ENCODE assay signal across 21 cellular contexts in the genomic region with DNA sequence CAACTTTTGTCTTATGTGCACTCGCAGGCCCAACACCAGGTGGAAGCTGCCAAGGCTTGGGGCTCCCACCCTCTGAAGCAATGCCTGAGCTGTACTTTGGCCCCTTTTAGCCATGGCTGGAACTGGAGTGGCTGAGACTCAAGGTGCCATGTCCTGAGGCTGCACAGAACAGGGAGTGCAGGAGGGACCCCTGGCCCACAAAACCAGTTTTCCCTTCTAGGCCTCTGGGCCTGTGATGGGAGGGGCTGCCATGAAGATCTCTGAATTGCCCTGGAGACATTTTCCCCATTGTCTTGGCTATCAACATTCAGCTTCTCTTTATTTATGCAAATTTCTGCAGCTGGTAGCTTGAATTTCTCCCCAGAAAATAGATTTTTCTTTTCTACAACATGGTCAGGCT. TPM values are rescaled to one million over a fixed set of nuclear protein-coding genes. Genes with fewer than 3 reads are reported as not detected.
A peak's percentile ranks its signal among the peaks of the same experiment; 100 is the strongest.
DNase-seq lines count a peak whose midpoint lies in the region; ATAC-seq lines count a peak whose summit lies in the region.
"Had no signal": no experiment of that assay in that cellular context is flagged by ENCODE, and none has a peak within 500 bp of the region (broad histone marks: within the 10 kb centered on the region; RNA-seq: fewer than 3 reads in every experiment).

No MANE protein-coding gene starts in this region.

- H3K4me3 ChIP-seq in SK-N-MC (no peak overlapping the region), neuronal stem cell (ENCODE audit: low read length in 2 of 2) (no peak overlapping the region)
- H3K4me3 ChIP-seq: GM12878, K562 had no signal

- H2AFZ ChIP-seq in neuronal stem cell (ENCODE audit: low read length) = no peak overlapping the region

- H3K79me1 ChIP-seq in neuronal stem cell (ENCODE audit: low read depth, low read length) = no peaks in the 10 kb centered on the region

- H3K36me3 ChIP-seq in SK-N-MC (ENCODE audit: insufficient read depth, low read length) = no peaks in the 10 kb centered on the region
- H3K36me3 ChIP-seq in neuronal stem cell (replicated peaks in 1 of 2; ENCODE audit: control insufficient read depth in 2 of 2, insufficient read depth in 2 of 2, low read length in 2 of 2) = no peaks in the 10 kb centered on the region

- H2AK5ac ChIP-seq in neuronal stem cell (ENCODE audit: low read depth, low read length) = no peak overlapping the region

- H3K27ac ChIP-seq in SK-N-MC (0 out of 2 replicates have a peak overlapping the region, but pooled peaks have one; percentile 32), neuronal stem cell (replicated peaks; ENCODE audit: low read length) (no peak overlapping the region)
- H3K27ac ChIP-seq: 22Rv1 had no signal

- H3K9ac ChIP-seq in SK-N-MC (ENCODE audit: insufficient read length) (no peak overlapping the region), neuronal stem cell (ENCODE audit: low read depth, low read length, poor library complexity) (no peak overlapping the region)

- ATAC-seq in HG03139 (IDR thresholded peaks at IDR 0.05; ENCODE audit: unreplicated experiment) (no peak), HG03095 (IDR thresholded peaks at IDR 0.05; ENCODE audit: unreplicated experiment) (no peak)
- ATAC-seq: GM12878, K562 had no signal

- H3K27me3 ChIP-seq in neuronal stem cell (ENCODE audit: control insufficient read depth in 3 of 3, insufficient read depth in 3 of 3, low read depth in 1 of 3, low read length in 3 of 3) = no peaks in the 10 kb centered on the region

- H2BK120ac ChIP-seq in neuronal stem cell (ENCODE audit: low read depth, low read length) = no peak overlapping the region

- no peak overlapping the region for H3K4ac ChIP-seq in neuronal stem cell (ENCODE audit: low read length)

- H2BK5ac ChIP-seq in neuronal stem cell (ENCODE audit: low read length) = no peak overlapping the region

- H3K4me2 ChIP-seq in neuronal stem cell (ENCODE audit: insufficient read depth, low read length, poor library complexity, severe bottlenecking) = no peak overlapping the region

- H3K18ac ChIP-seq in neuronal stem cell (ENCODE audit: low read length) = no peak overlapping the region

- H3K14ac ChIP-seq in neuronal stem cell (ENCODE audit: low read length) = no peak overlapping the region

- WGBS in neuronal stem cell (ENCODE audit: extremely low coverage in 2 of 2, insufficient read length in 2 of 2, insufficient replicate concordance in 1 of 2), 2 donors = no CpG with 5 or more reads among the region's 1 CpG

- no peak overlapping the region for H4K91ac ChIP-seq in neuronal stem cell (ENCODE audit: low read depth, low read length, poor library complexity)

- H3K4me1 ChIP-seq in neuronal stem cell (ENCODE audit: control insufficient read depth in 2 of 2, insufficient read depth in 1 of 2, low read depth in 1 of 2, low read length in 2 of 2) = peaks cover 0 to 8% of the 10 kb centered on the region in 2 donors

- H4K8ac ChIP-seq in neuronal stem cell (ENCODE audit: low read depth, low read length) = no peak overlapping the region

- H3K9me3 ChIP-seq in SK-N-MC (ENCODE audit: low read depth, low read length) = no peaks in the 10 kb centered on the region
- no peaks in the 10 kb centered on the region for H3K9me3 ChIP-seq in neuronal stem cell (replicated peaks in 1 of 2; ENCODE audit: control insufficient read depth in 2 of 2, insufficient read depth in 1 of 2, low read depth in 1 of 2, low read length in 2 of 2)

- no peak overlapping the region for H2BK12ac ChIP-seq in neuronal stem cell (ENCODE audit: low read length)

- DNase-seq in NCI-H526 (lab: John Stamatoyannopoulos, UW) = peak; percentile 32
- no peak for DNase-seq in NCI-H526 treated with DMSO at 0.1 percent for 48 hours (lab: John Stamatoyannopoulos, UW)
- DNase-seq in SK-N-MC (ENCODE audit: low read depth, low spot score) = no peak
- DNase-seq in neuronal stem cell (ENCODE audit: low spot score) = no peak
- no peak for DNase-seq in activated naive CD4-positive, alpha-beta T cell treated with Interleukin-2 at 50 U/mL for 16 hours
- no peak for DNase-seq in NK-92 treated with Interleukin-12 subunit alpha and Interleukin-12 subunit beta, amount 100 ng/mL, for 24 hours (lab: John Stamatoyannopoulos, UW)
- DNase-seq: CD4-positive, alpha-beta T cell; Kasumi-1; NCI-H1105; NCI-H1436 treated with DMSO at 0.1 percent for 48 hours; NCI-H187 treated with DMSO at 0.1 percent for 48 hours; NCI-H2171 treated with DMSO at 0.1 percent for 48 hours; NCI-H345; NCI-H524; NCI-H82; SHP77 treated with DMSO at 0.1 percent for 48 hours had no signal

- H2BK15ac ChIP-seq in neuronal stem cell (ENCODE audit: low read length) = peak overlapping the region; percentile 9

- H3K23ac ChIP-seq in neuronal stem cell (ENCODE audit: low read depth, low read length, poor library complexity) = no peak overlapping the region

RNA-seq across cellular contexts. Expression of a gene that starts 57.6 kb away (rescaled TPM):
- polyA plus RNA-seq in neuronal stem cell (2013, experiment 1 of 2) = 7.0 TPM
- 7.3 TPM for polyA plus RNA-seq in neuronal stem cell (2013, experiment 2 of 2)
- polyA plus RNA-seq: K562 had no signal

Comparison
In these comparisons a context has a peak if more than half of its experiments do, and no peak if none do; other contexts are left out.
1. DNase-seq: peak in NCI-H526 (2 of 2); none in NCI-H526 treated with DMSO at 0.1 percent for 48 hours (single experiment), SK-N-MC (single experiment), neuronal stem cell (single experiment), activated naive CD4-positive, alpha-beta T cell treated with Interleukin-2 at 50 U/mL for 16 hours (single experiment) and NK-92 treated with Interleukin-12 subunit alpha and Interleukin-12 subunit beta, amount 100 ng/mL, for 24 hours (single experiment).